19 cellular contexts compared by ENCODE assay signal in genomic region chr10:5198386-5198785, GRCh38. TPM values are rescaled to one million over a fixed set of nuclear protein-coding genes. Genes with fewer than 3 reads are reported as not detected.
"Had no signal": no experiment of that assay in that cellular context is flagged by ENCODE, and none has a peak within 500 bp of the region (broad histone marks: within the 10 kb centered on the region; RNA-seq: fewer than 3 reads in every experiment).

No MANE protein-coding gene starts in this region.

- H3K4me3 ChIP-seq: ascending aorta, breast epithelium, transverse colon, vagina had no signal

- DNase-seq: activated CD4-positive, alpha-beta memory T cell treated with anti-CD3 and anti-CD28 coated beads, Interleukin-2, amount 10 ng/mL, durations not matched to agents 7 days and 5 days; activated CD4-positive, alpha-beta T cell treated with anti-CD3 and anti-CD28 coated beads for 1 hour; activated naive CD4-positive, alpha-beta T cell treated with anti-CD3 and anti-CD28 coated beads, Interleukin-2, amount 10 ng/mL, durations not matched to agents 7 days and 5 days; activated T-cell treated with anti-CD3 and anti-CD28 coated beads, Interleukin-2, amount 50 U/mL, for 24 hours; kidney glomerular epithelial cell; mesendoderm; natural killer cell; stimulated activated CD4-positive, alpha-beta T cell treated with anti-CD3 and anti-CD28 coated beads, Interleukin-2, amount 100 ng/mL, for 48 hours; stimulated activated naive CD4-positive, alpha-beta T cell; transverse colon had no signal

RNA-seq across cellular contexts. Expression of gene AKR1C4, which starts 1.7 kb away (rescaled TPM):
- total RNA-seq: activated CD4-positive, alpha-beta memory T cell treated with anti-CD3 and anti-CD28 coated beads, Interleukin-2, amount 10 ng/mL, durations not matched to agents 7 days and 5 days; ascending aorta; breast epithelium; chondrocyte; dermis microvascular lymphatic vessel endothelial cell; epithelial cell of proximal tubule; lower leg skin; natural killer cell; renal cortical epithelial cell; skeletal muscle tissue; transverse colon; vagina had no signal

RNA-seq across cellular contexts. Expression of gene AKR1C8, which starts 13.4 kb away (rescaled TPM):
- total RNA-seq: ascending aorta, chondrocyte, dermis microvascular lymphatic vessel endothelial cell, epithelial cell of proximal tubule, lower leg skin, skeletal muscle tissue, vagina had no signal
